In genomic region chr3:159655202-159655601, GRCh38 we compare ENCODE assay signal across 21 cellular contexts.
DNase-seq lines count a peak whose midpoint lies in the region; ATAC-seq, FAIRE-seq and TF ChIP-seq lines count a peak whose summit lies in the region.
"Had no signal": no experiment of that assay in that cellular context is flagged by ENCODE, and none has a peak within 500 bp of the region (broad histone marks: within the 10 kb centered on the region; RNA-seq: fewer than 3 reads in every experiment).

No MANE protein-coding gene starts in this region.

- no peak overlapping the region for H3K4me2 ChIP-seq in A549
- H3K4me2 ChIP-seq: BLaER1 had no signal

- POLR2A ChIA-PET in A549 (lab: Yijun Ruan, JAX): no interaction called here
- POLR2A ChIA-PET in HEK293 (lab: Yijun Ruan, JAX): interaction anchor here (0.5 kb wide), 1 partner anchor 21 kb away, joined by 7 read pairs; no protein-coding TSS in a partner anchor
- POLR2A ChIA-PET in Panc1 (lab: Charles Lee): no interaction called here

- ATAC-seq in A549: no peak
- no peak for ATAC-seq in Panc1
- no peak for ATAC-seq in left lobe of liver
- ATAC-seq: CD8-positive, alpha-beta T cell; GM12878; HCT116 had no signal

- no peak for TF ChIP-seq EP300 in A549 (IDR thresholded peaks at IDR 0.05)

- CTCF ChIA-PET in A549 (lab: Yijun Ruan, JAX): interaction anchor here (0.5 to 0.7 kb wide), 2 partner anchors 49 to 690 kb away, joined by 3 read pairs; no protein-coding TSS in a partner anchor
- CTCF ChIA-PET in HEK293 (lab: Yijun Ruan, JAX): no interaction called here
- CTCF ChIA-PET in Panc1 (lab: Charles Lee): no interaction called here

- BruUV-seq in Panc1 (replicated peaks; lab: Mats Ljungman, UMichigan): no TSS peak

- in situ Hi-C loops in Panc1 (cut with HindIII; ENCODE audit: low pct_unique_long_range_greater_than_20kb, low sequenced_read_pairs): no loop called here

- WGBS in A549 (ENCODE audit: missing lambda C conversion rate): 96% methylated on average over 2 of the region's 2 CpGs

- H3K27ac ChIP-seq in A549 (peak overlapping the region; percentile 32 to 68; a peak in 2 of 6 replicates), HEK293 (ENCODE audit: extremely low read depth, low read depth, low read length) (no peak overlapping the region), Panc1 (ENCODE audit: low read length) (peak overlapping the region; percentile 64; the same call in 1 of the 2 replicates)
- H3K27ac ChIP-seq: BLaER1, GM23248 had no signal

- H3K9me3 ChIP-seq in A549 (no peaks in the 10 kb centered on the region), HEK293 (ENCODE audit: control insufficient read depth, insufficient read depth, low read depth, low read length) (no peaks in the 10 kb centered on the region), Panc1 (ENCODE audit: control insufficient read depth, insufficient read depth, low read depth, low read length) (no peaks in the 10 kb centered on the region)
- H3K9me3 ChIP-seq: BLaER1 had no signal

- TF ChIP-seq RAD21 in A549 (conservative IDR thresholded peaks at IDR 0.05 in 1 of 2, IDR thresholded peaks at IDR 0.05 in 1 of 2): no peak

- H3K4me3 ChIP-seq in A549: no peak overlapping the region
- no peak overlapping the region for H3K4me3 ChIP-seq in HEK293 (ENCODE audit: low read depth, low read length)
- no peak overlapping the region for H3K4me3 ChIP-seq in Panc1 (ENCODE audit: low read depth in 2 of 2, low read length in 2 of 2)
- no peak overlapping the region for H3K4me3 ChIP-seq in H7 (ENCODE audit: insufficient read depth, low read depth, low read length)
- H3K4me3 ChIP-seq: BLaER1, GM12878, GM23248 had no signal

- intact Hi-C loops in Panc1 (cut with micrococcal nuclease; ENCODE audit: unreplicated experiment): no loop called here

- no peaks in the 10 kb centered on the region for H3K27me3 ChIP-seq in Panc1 (ENCODE audit: control insufficient read depth, insufficient read depth, low read length)
- H3K27me3 ChIP-seq in H7 (ENCODE audit: control insufficient read depth, insufficient read depth, low read length): no peaks in the 10 kb centered on the region; the same call in 1 of the 2 replicates
- H3K27me3 ChIP-seq: BLaER1 had no signal

- TF ChIP-seq POLR2A in A549 (IDR thresholded peaks at IDR 0.05; ENCODE audit: low read length): no peak

- DNase-seq in A549 (ENCODE audit: low read depth in 1 of 2, low spot score in 1 of 2) (no peak), Panc1 (ENCODE audit: low read depth, low spot score) (no peak), left lobe of liver (ENCODE audit: low spot score) (no peak), H7 (no peak), cerebellar nuclear complex (lab: John Stamatoyannopoulos, UW) (no peak)
- DNase-seq: CD4-positive, CD25-positive, alpha-beta regulatory T cell; CD8-positive, alpha-beta T cell; DMS 273 treated with DMSO at 0.1 percent for 48 hours; DMS79; EL; GDM1; GM23248; H9; HFFc6 had no signal

- H3K36me3 ChIP-seq in HEK293 (ENCODE audit: control insufficient read depth in 2 of 2, insufficient read depth in 1 of 2, low read length in 2 of 2) (no peaks in the 10 kb centered on the region), Panc1 (ENCODE audit: control insufficient read depth, insufficient read depth, low read length) (no peaks in the 10 kb centered on the region), H7 (replicated peaks; ENCODE audit: control insufficient read depth, insufficient read depth, low read length) (no peaks in the 10 kb centered on the region)
- H3K36me3 ChIP-seq: BLaER1 had no signal

- TF ChIP-seq CTCF in A549 (IDR thresholded peaks at IDR 0.05): no peak
- TF ChIP-seq CTCF in HEK293 (tag by site-specific recombination; IDR thresholded peaks at IDR 0.05): no peak
- no peak for TF ChIP-seq CTCF in Panc1 (IDR thresholded peaks at IDR 0.05)

- no peak for FAIRE-seq in A549 (lab: Jason Lieb, UNC)
- FAIRE-seq: D721Med, GM12878, GM19239, H1 had no signal

- H3K4me1 ChIP-seq in A549 (peaks cover 20% of the 10 kb centered on the region), HEK293 (ENCODE audit: control insufficient read depth, insufficient read depth, low read length) (no peaks in the 10 kb centered on the region), Panc1 (ENCODE audit: control insufficient read depth, insufficient read depth, low read length) (peaks cover 14% of the 10 kb centered on the region; the same call in 1 of the 2 replicates)
- H3K4me1 ChIP-seq: BLaER1 had no signal

TF ChIP-seq in A549, 52 proteins besides CTCF, POLR2A, EP300 and RAD21 (continues in another document):
- no peak for TF ChIP-seq PBX3 (IDR thresholded peaks at IDR 0.05)
- TF ChIP-seq RNF2 (IDR thresholded peaks at IDR 0.05; ENCODE audit: borderline replicate concordance, low read depth): no peak
- TF ChIP-seq REST (IDR thresholded peaks at IDR 0.05): no peak
- TF ChIP-seq CBX8 (IDR thresholded peaks at IDR 0.05): no peak
- no peak for TF ChIP-seq MAZ (IDR thresholded peaks at IDR 0.05; ENCODE audit: borderline replicate concordance, low read depth, low read length)
- no peak for TF ChIP-seq RFX5 (IDR thresholded peaks at IDR 0.05)

TF ChIP-seq in HEK293, 187 proteins besides CTCF, POLR2A, EP300 and RAD21:
- TF ChIP-seq ZNF747 (tag by site-specific recombination; IDR thresholded peaks at IDR 0.05) (no peak), ZNF513 (tag by site-specific recombination; IDR thresholded peaks at IDR 0.05) (peak; percentile 89), ZNF274 (IDR thresholded peaks at IDR 0.05; ENCODE audit: low read length) (no peak), ZNF274 (tag by site-specific recombination; IDR thresholded peaks at IDR 0.05; ENCODE audit: borderline replicate concordance) (no peak)
